ENCODE assay signal across 36 cellular contexts in genomic region chr3:65618599-65618998, GRCh38.
"Had no signal": no experiment of that assay in that cellular context is flagged by ENCODE, and none has a peak within 500 bp of the region (broad histone marks: within the 10 kb centered on the region; RNA-seq: fewer than 3 reads in every experiment).

No MANE protein-coding gene starts in this region.

- H3K4me3 Mint-ChIP-seq: activated B cell treated with CpG ODN at 0.5 μM for 24 hours; activated CD4-positive, alpha-beta memory T cell treated with anti-CD3 and anti-CD28 coated beads for 36 hours; activated CD4-positive, alpha-beta T cell treated with anti-CD3 and anti-CD28 coated beads, Interleukin-2, amount 10 ng/mL, durations not matched to agents 24 days and 14 days; activated CD8-positive, alpha-beta T cell treated with anti-CD3 and anti-CD28 coated beads for 36 hours; activated naive CD4-positive, alpha-beta T cell treated with anti-CD3 and anti-CD28 coated beads for 36 hours; activated naive CD8-positive, alpha-beta T cell treated with anti-CD3 and anti-CD28 coated beads for 36 hours; activated T-cell treated with anti-CD3 and anti-CD28 coated beads, Interleukin-2, amount 50 U/mL, for 4 hours; activated T-cell treated with anti-CD3 and anti-CD28 coated beads, Interleukin-2, amount 50 U/mL, for 72 hours; activated T-helper 1 cell treated with anti-CD3 and anti-CD28 coated beads, Interleukin-12 subunit alpha, Interleukin-12 subunit beta, Interleukin-2, Interleukin-4 antibody, amounts not matched to agents 30 ng/mL and 10 ng/mL and 1 ng/mL, durations not matched to agents 14 hours and 24 hours and 36 hours; activated T-helper 17 cell treated with anti-CD3 and anti-CD28 coated beads, Interleukin-2, amount 50 U/mL, for 72 hours; T-cell; T-helper 2 cell treated with Interferon-gamma antibody and Interleukin-4, amounts not matched to agents 5 μg/mL and 100 μg/mL, for 36 hours had no signal

- H3K4me1 ChIP-seq: adrenal gland, body of pancreas, breast epithelium had no signal

- H3K27ac ChIP-seq: adrenal gland, body of pancreas, brain microvascular endothelial cell, breast epithelium, VCaP had no signal

- H3K27me3 ChIP-seq: adrenal gland, body of pancreas, brain microvascular endothelial cell, breast epithelium had no signal

- FAIRE-seq: astrocyte, TTC549 had no signal

- DNase-seq: activated B cell treated with CpG ODN at 0.5 μM for 24 hours; activated CD4-positive, alpha-beta memory T cell treated with anti-CD3 and anti-CD28 coated beads for 36 hours; activated CD4-positive, alpha-beta T cell treated with anti-CD3 and anti-CD28 coated beads for 4 hours; activated CD4-positive, alpha-beta T cell treated with anti-CD3 and anti-CD28 coated beads, Interleukin-2, amount 10 ng/mL, durations not matched to agents 24 days and 14 days; activated CD4-positive, alpha-beta T cell treated with anti-CD3 and anti-CD28 coated beads, Interleukin-2, amount 50 U/mL, for 1 hour; activated CD4-positive, alpha-beta T cell treated with anti-CD3 and anti-CD28 coated beads, Interleukin-2, amount 50 U/mL, for 4 hours; activated CD4-positive, CD25-positive, alpha-beta regulatory T cell treated with anti-CD3 and anti-CD28 coated beads, Interleukin-2, amount 50 U/mL, for 72 hours; activated CD8-positive, alpha-beta memory T cell treated with anti-CD3 and anti-CD28 coated beads, Interleukin-2, amount 50 U/mL, for 4 hours; activated CD8-positive, alpha-beta T cell treated with anti-CD3 and anti-CD28 coated beads for 36 hours; activated effector memory CD4-positive, alpha-beta T cell treated with anti-CD3 and anti-CD28 coated beads, Interleukin-2, amount 50 U/mL, for 16 hours; activated gamma-delta T cell treated with Interleukin-2 at 50 U/mL for 16 hours; activated naive CD4-positive, alpha-beta T cell; activated naive CD4-positive, alpha-beta T cell treated with anti-CD3 and anti-CD28 coated beads for 36 hours; activated naive CD4-positive, alpha-beta T cell treated with anti-CD3 and anti-CD28 coated beads, Interleukin-2, amount 50 U/mL, for 16 hours; activated naive CD8-positive, alpha-beta T cell treated with anti-CD3 and anti-CD28 coated beads for 36 hours; activated T-cell treated with anti-CD3 and anti-CD28 coated beads for 4 hours; activated T-cell treated with anti-CD3 and anti-CD28 coated beads, Interleukin-2, amount 50 U/mL, for 1 hour; activated T-cell treated with anti-CD3 and anti-CD28 coated beads, Interleukin-2, amount 50 U/mL, for 4 hours; activated T-cell treated with anti-CD3 and anti-CD28 coated beads, Interleukin-2, amount 50 U/mL, for 72 hours; adrenal gland; amniotic stem cell; aorta; body of pancreas; brain microvascular endothelial cell; central memory CD4-positive, alpha-beta T cell; T-cell; T-helper 2 cell; T-helper 9 cell had no signal

- H3K36me3 ChIP-seq: adrenal gland, brain microvascular endothelial cell, breast epithelium had no signal

- H3K9me3 Mint-ChIP-seq: activated CD4-positive, alpha-beta memory T cell treated with anti-CD3 and anti-CD28 coated beads for 36 hours; activated CD4-positive, alpha-beta T cell treated with anti-CD3 and anti-CD28 coated beads, Interleukin-2, amount 10 ng/mL, durations not matched to agents 24 days and 14 days; activated naive CD4-positive, alpha-beta T cell treated with anti-CD3 and anti-CD28 coated beads for 36 hours; activated naive CD8-positive, alpha-beta T cell treated with anti-CD3 and anti-CD28 coated beads for 36 hours; activated T-cell treated with anti-CD3 and anti-CD28 coated beads, Interleukin-2, amount 50 U/mL, for 4 hours; activated T-helper 1 cell treated with anti-CD3 and anti-CD28 coated beads, Interleukin-12 subunit alpha, Interleukin-12 subunit beta, Interleukin-2, Interleukin-4 antibody, amounts not matched to agents 30 ng/mL and 10 ng/mL and 1 ng/mL, durations not matched to agents 14 hours and 24 hours and 36 hours; activated T-helper 17 cell treated with anti-CD3 and anti-CD28 coated beads, Interleukin-2, amount 50 U/mL, for 72 hours; T-helper 2 cell treated with Interferon-gamma antibody and Interleukin-4, amounts not matched to agents 5 μg/mL and 100 μg/mL, for 36 hours had no signal

- H3K27me3 Mint-ChIP-seq: activated B cell treated with CpG ODN at 0.5 μM for 24 hours; activated CD4-positive, alpha-beta memory T cell treated with anti-CD3 and anti-CD28 coated beads for 36 hours; activated CD4-positive, alpha-beta T cell treated with anti-CD3 and anti-CD28 coated beads, Interleukin-2, amount 10 ng/mL, durations not matched to agents 24 days and 14 days; activated CD8-positive, alpha-beta T cell treated with anti-CD3 and anti-CD28 coated beads for 36 hours; activated naive CD8-positive, alpha-beta T cell treated with anti-CD3 and anti-CD28 coated beads for 36 hours; activated T-helper 17 cell treated with anti-CD3 and anti-CD28 coated beads, Interleukin-2, amount 50 U/mL, for 72 hours; T-cell had no signal

- H3K27ac Mint-ChIP-seq: activated B cell treated with CpG ODN at 0.5 μM for 24 hours; activated CD4-positive, alpha-beta memory T cell treated with anti-CD3 and anti-CD28 coated beads for 36 hours; activated CD4-positive, alpha-beta T cell treated with anti-CD3 and anti-CD28 coated beads, Interleukin-2, amount 10 ng/mL, durations not matched to agents 24 days and 14 days; activated CD8-positive, alpha-beta T cell treated with anti-CD3 and anti-CD28 coated beads for 36 hours; activated naive CD4-positive, alpha-beta T cell treated with anti-CD3 and anti-CD28 coated beads for 36 hours; activated naive CD4-positive, alpha-beta T cell treated with anti-CD3 and anti-CD28 coated beads, Interleukin-2, amount 50 U/mL, for 72 hours; activated naive CD8-positive, alpha-beta T cell treated with anti-CD3 and anti-CD28 coated beads for 36 hours; activated T-cell treated with anti-CD3 and anti-CD28 coated beads, Interleukin-2, amount 50 U/mL, for 72 hours; activated T-helper 1 cell treated with anti-CD3 and anti-CD28 coated beads, Interleukin-12 subunit alpha, Interleukin-12 subunit beta, Interleukin-2, Interleukin-4 antibody, amounts not matched to agents 30 ng/mL and 10 ng/mL and 1 ng/mL, durations not matched to agents 14 hours and 24 hours and 36 hours; activated T-helper 17 cell treated with anti-CD3 and anti-CD28 coated beads, Interleukin-2, amount 50 U/mL, for 72 hours; T-cell; T-helper 2 cell treated with Interferon-gamma antibody and Interleukin-4, amounts not matched to agents 5 μg/mL and 100 μg/mL, for 36 hours had no signal

- H3K4me3 ChIP-seq: adrenal gland, body of pancreas, breast epithelium had no signal

- H3K4me1 Mint-ChIP-seq: activated B cell treated with CpG ODN at 0.5 μM for 24 hours; activated CD4-positive, alpha-beta T cell treated with anti-CD3 and anti-CD28 coated beads, Interleukin-2, amount 10 ng/mL, durations not matched to agents 24 days and 14 days; activated naive CD8-positive, alpha-beta T cell treated with anti-CD3 and anti-CD28 coated beads for 36 hours; activated T-helper 17 cell treated with anti-CD3 and anti-CD28 coated beads, Interleukin-2, amount 50 U/mL, for 72 hours; T-cell had no signal

- ATAC-seq: activated CD8-positive, alpha-beta T cell treated with anti-CD3 and anti-CD28 coated beads for 36 hours; activated naive CD4-positive, alpha-beta T cell treated with anti-CD3 and anti-CD28 coated beads, Interleukin-2, amount 50 U/mL, for 72 hours; activated T-cell treated with anti-CD3 and anti-CD28 coated beads, Interleukin-2, amount 50 U/mL, for 4 hours; activated T-cell treated with anti-CD3 and anti-CD28 coated beads, Interleukin-2, amount 50 U/mL, for 72 hours; activated T-helper 17 cell treated with anti-CD3 and anti-CD28 coated beads, Interleukin-2, amount 50 U/mL, for 72 hours; body of pancreas; T-cell had no signal

- H3K36me3 Mint-ChIP-seq: activated CD4-positive, alpha-beta memory T cell treated with anti-CD3 and anti-CD28 coated beads for 36 hours; activated naive CD4-positive, alpha-beta T cell treated with anti-CD3 and anti-CD28 coated beads, Interleukin-2, amount 50 U/mL, for 72 hours; activated naive CD8-positive, alpha-beta T cell treated with anti-CD3 and anti-CD28 coated beads for 36 hours; T-cell had no signal

- H3K9me3 ChIP-seq: adrenal gland, body of pancreas, breast epithelium had no signal
